In genomic region chr6:23690650-23691049, GRCh38 we compare ENCODE assay signal across 27 cellular contexts.
DNase-seq lines count a peak whose midpoint lies in the region; ATAC-seq, FAIRE-seq and TF ChIP-seq lines count a peak whose summit lies in the region.
"Had no signal": no experiment of that assay in that cellular context is flagged by ENCODE, and none has a peak within 500 bp of the region (broad histone marks: within the 10 kb centered on the region; RNA-seq: fewer than 3 reads in every experiment).

No MANE protein-coding gene starts in this region.

- no peaks in the 10 kb centered on the region for H3K9me3 Mint-ChIP-seq in activated CD8-positive, alpha-beta T cell treated with anti-CD3 and anti-CD28 coated beads, Interleukin-2, amount 10 ng/mL, durations not matched to agents 7 days and 5 days (ENCODE audit: insufficient read depth)
- no peaks in the 10 kb centered on the region for H3K9me3 Mint-ChIP-seq in stimulated activated naive CD8-positive, alpha-beta T cell treated with anti-CD3 and anti-CD28 coated beads, Interleukin-15, amount 100 ng/mL, for 72 hours
- H3K9me3 Mint-ChIP-seq: activated CD4-positive, alpha-beta T cell treated with anti-CD3 and anti-CD28 coated beads, Interleukin-2, amount 10 ng/mL, durations not matched to agents 24 days and 14 days; CD4-positive, alpha-beta T cell had no signal

- no peak overlapping the region for H3K4me3 ChIP-seq in bronchial epithelial cell (ENCODE audit: low read depth, low read length)
- H3K4me3 ChIP-seq: left ventricle myocardium inferior, Peyer's patch, thyroid gland had no signal

- H3K36me3 Mint-ChIP-seq in activated CD8-positive, alpha-beta T cell treated with anti-CD3 and anti-CD28 coated beads, Interleukin-2, amount 10 ng/mL, durations not matched to agents 7 days and 5 days (ENCODE audit: low read depth), result no peaks in the 10 kb centered on the region
- H3K36me3 Mint-ChIP-seq: naive B cell had no signal

- H3K4me3 Mint-ChIP-seq in activated CD8-positive, alpha-beta T cell treated with anti-CD3 and anti-CD28 coated beads, Interleukin-2, amount 10 ng/mL, durations not matched to agents 7 days and 5 days, result no peak overlapping the region
- no peak overlapping the region for H3K4me3 Mint-ChIP-seq in stimulated activated naive CD8-positive, alpha-beta T cell treated with anti-CD3 and anti-CD28 coated beads, Interleukin-15, amount 100 ng/mL, for 72 hours
- H3K4me3 Mint-ChIP-seq: activated CD4-positive, alpha-beta T cell treated with anti-CD3 and anti-CD28 coated beads, Interleukin-2, amount 10 ng/mL, durations not matched to agents 24 days and 14 days; activated T-cell treated with anti-CD3 and anti-CD28 coated beads, Interleukin-2, amount 50 U/mL, for 24 hours; CD4-positive, alpha-beta T cell; naive B cell had no signal

- no peaks in the 10 kb centered on the region for H3K27me3 Mint-ChIP-seq in activated CD8-positive, alpha-beta T cell treated with anti-CD3 and anti-CD28 coated beads, Interleukin-2, amount 10 ng/mL, durations not matched to agents 7 days and 5 days (ENCODE audit: low read depth)
- no peaks in the 10 kb centered on the region for H3K27me3 Mint-ChIP-seq in stimulated activated naive CD8-positive, alpha-beta T cell treated with anti-CD3 and anti-CD28 coated beads, Interleukin-15, amount 100 ng/mL, for 72 hours
- H3K27me3 Mint-ChIP-seq: activated CD4-positive, alpha-beta T cell treated with anti-CD3 and anti-CD28 coated beads, Interleukin-2, amount 10 ng/mL, durations not matched to agents 24 days and 14 days; activated T-cell treated with anti-CD3 and anti-CD28 coated beads, Interleukin-2, amount 50 U/mL, for 24 hours; CD4-positive, alpha-beta T cell; naive B cell had no signal

- CTCF ChIA-PET in activated CD8-positive, alpha-beta T cell treated with anti-CD3 and anti-CD28 coated beads, Interleukin-2, amount 10 ng/mL, durations not matched to agents 7 days and 5 days (lab: Charles Lee), result no interaction called here

- no peak overlapping the region for H3K27ac Mint-ChIP-seq in activated CD8-positive, alpha-beta T cell treated with anti-CD3 and anti-CD28 coated beads, Interleukin-2, amount 10 ng/mL, durations not matched to agents 7 days and 5 days
- H3K27ac Mint-ChIP-seq in stimulated activated naive CD8-positive, alpha-beta T cell treated with anti-CD3 and anti-CD28 coated beads, Interleukin-15, amount 100 ng/mL, for 72 hours, result no peak overlapping the region
- H3K27ac Mint-ChIP-seq: activated CD4-positive, alpha-beta T cell treated with anti-CD3 and anti-CD28 coated beads, Interleukin-2, amount 10 ng/mL, durations not matched to agents 24 days and 14 days; activated T-cell treated with anti-CD3 and anti-CD28 coated beads, Interleukin-2, amount 50 U/mL, for 24 hours; CD4-positive, alpha-beta T cell; naive B cell had no signal

- FAIRE-seq in bronchial epithelial cell (lab: Jason Lieb, UNC), result no peak
- FAIRE-seq: A204.1, GM19239 had no signal

- no peaks in the 10 kb centered on the region for H3K36me3 ChIP-seq in bronchial epithelial cell (ENCODE audit: control insufficient read depth, insufficient read depth, low read length)
- H3K36me3 ChIP-seq: left ventricle myocardium inferior, Peyer's patch, thyroid gland had no signal

- H3K4me1 Mint-ChIP-seq in activated CD8-positive, alpha-beta T cell treated with anti-CD3 and anti-CD28 coated beads, Interleukin-2, amount 10 ng/mL, durations not matched to agents 7 days and 5 days (ENCODE audit: low read depth), result no peaks in the 10 kb centered on the region
- H3K4me1 Mint-ChIP-seq in stimulated activated naive CD8-positive, alpha-beta T cell treated with anti-CD3 and anti-CD28 coated beads, Interleukin-15, amount 100 ng/mL, for 72 hours, result no peaks in the 10 kb centered on the region
- H3K4me1 Mint-ChIP-seq: activated CD4-positive, alpha-beta T cell treated with anti-CD3 and anti-CD28 coated beads, Interleukin-2, amount 10 ng/mL, durations not matched to agents 24 days and 14 days; naive B cell had no signal

- POLR2A ChIA-PET in activated CD8-positive, alpha-beta T cell treated with anti-CD3 and anti-CD28 coated beads, Interleukin-2, amount 10 ng/mL, durations not matched to agents 7 days and 5 days (lab: Charles Lee), result no interaction called here

- peak; percentile 55 for DNase-seq in COR-L47 (lab: John Stamatoyannopoulos, UW)
- DNase-seq in NCI-H1417 treated with DMSO at 0.1 percent for 48 hours (lab: John Stamatoyannopoulos, UW), result peak; percentile 64
- DNase-seq in NCI-H345 treated with DMSO at 0.1 percent for 48 hours (lab: John Stamatoyannopoulos, UW; ENCODE audit: unreplicated experiment), result peak; percentile 98
- DNase-seq in bronchial epithelial cell (ENCODE audit: low read depth), result peak; percentile 77
- no peak for DNase-seq in activated CD8-positive, alpha-beta T cell treated with anti-CD3 and anti-CD28 coated beads, Interleukin-2, amount 10 ng/mL, durations not matched to agents 7 days and 5 days
- no peak for DNase-seq in stimulated activated CD4-positive, alpha-beta T cell treated with anti-CD3 and anti-CD28 coated beads, Interleukin-2, amount 100 ng/mL, for 24 hours
- no peak for DNase-seq in dedifferentiated amniotic fluid mesenchymal stem cell (ENCODE audit: extremely low spot score)
- no peak for DNase-seq in stimulated activated naive CD8-positive, alpha-beta T cell treated with anti-CD3 and anti-CD28 coated beads, Interleukin-15, amount 100 ng/mL, for 72 hours
- DNase-seq: activated CD4-positive, alpha-beta T cell treated with anti-CD3 and anti-CD28 coated beads, Interleukin-2, amount 10 ng/mL, durations not matched to agents 24 days and 14 days; activated gamma-delta T cell treated with Interleukin-2 at 50 U/mL for 16 hours; activated T-cell treated with anti-CD3 and anti-CD28 coated beads, Interleukin-2, amount 50 U/mL, for 24 hours; CD4-positive, alpha-beta T cell; GDM1; HCEC 1CT; islet precursor cell; left ventricle myocardium inferior; naive B cell; NCI-H1436 treated with DMSO at 0.1 percent for 48 hours; nucleus accumbens; Peyer's patch; SHP77 treated with DMSO at 0.1 percent for 48 hours; stimulated activated naive CD8-positive, alpha-beta T cell treated with anti-CD3 and anti-CD28 coated beads, Interleukin-15, Interleukin-2, amounts not matched to agents 100 U/mL and 50 U/mL, for 24 hours; SW 1271; T1000; thyroid gland had no signal

- TF ChIP-seq CTCF in bronchial epithelial cell (IDR thresholded peaks at IDR 0.05; ENCODE audit: insufficient read depth, low read length, severe bottlenecking), result no peak

- no peaks in the 10 kb centered on the region for H3K27me3 ChIP-seq in bronchial epithelial cell (ENCODE audit: control insufficient read depth, insufficient read depth, low read length)
- H3K27me3 ChIP-seq: Peyer's patch, thyroid gland had no signal

- no peak for ATAC-seq in activated CD8-positive, alpha-beta T cell treated with anti-CD3 and anti-CD28 coated beads, Interleukin-2, amount 10 ng/mL, durations not matched to agents 7 days and 5 days
- no peak for ATAC-seq in stimulated activated naive CD8-positive, alpha-beta T cell treated with anti-CD3 and anti-CD28 coated beads, Interleukin-15, amount 100 ng/mL, for 72 hours
- ATAC-seq: stimulated activated naive CD8-positive, alpha-beta T cell treated with anti-CD3 and anti-CD28 coated beads, Interleukin-15, Interleukin-2, amounts not matched to agents 100 U/mL and 50 U/mL, for 24 hours had no signal

Comparison
In these comparisons a context has a peak if more than half of its experiments do, and no peak if none do; other contexts are left out.
1. DNase-seq: peak in COR-L47 (single experiment), NCI-H1417 treated with DMSO at 0.1 percent for 48 hours (single experiment), NCI-H345 treated with DMSO at 0.1 percent for 48 hours (single experiment) and bronchial epithelial cell (single experiment); none in activated CD8-positive, alpha-beta T cell treated with anti-CD3 and anti-CD28 coated beads, Interleukin-2, amount 10 ng/mL, durations not matched to agents 7 days and 5 days (single experiment), stimulated activated CD4-positive, alpha-beta T cell treated with anti-CD3 and anti-CD28 coated beads, Interleukin-2, amount 100 ng/mL, for 24 hours (0 of 2), dedifferentiated amniotic fluid mesenchymal stem cell (single experiment) and stimulated activated naive CD8-positive, alpha-beta T cell treated with anti-CD3 and anti-CD28 coated beads, Interleukin-15, amount 100 ng/mL, for 72 hours (0 of 2).